Comparison of ENCODE assay signal across 1 cellular context in genomic region chr1:23525558-23526174, GRCh38.
TF ChIP-seq lines count a peak whose summit lies in the region.

No MANE protein-coding gene starts in this region.

TF ChIP-seq in HepG2, 621 proteins besides CTCF, POLR2A, EP300 and RAD21:
- TF ChIP-seq ARNTL (CRISPR knock-in tag; IDR thresholded peaks at IDR 0.05), result no peak
- TF ChIP-seq ADNP (CRISPR knock-in tag; IDR thresholded peaks at IDR 0.05), result no peak
- no peak for TF ChIP-seq SRY (CRISPR knock-in tag; IDR thresholded peaks at IDR 0.05)
